Comparison of ENCODE assay signal across 10 cellular contexts in the genomic region with DNA sequence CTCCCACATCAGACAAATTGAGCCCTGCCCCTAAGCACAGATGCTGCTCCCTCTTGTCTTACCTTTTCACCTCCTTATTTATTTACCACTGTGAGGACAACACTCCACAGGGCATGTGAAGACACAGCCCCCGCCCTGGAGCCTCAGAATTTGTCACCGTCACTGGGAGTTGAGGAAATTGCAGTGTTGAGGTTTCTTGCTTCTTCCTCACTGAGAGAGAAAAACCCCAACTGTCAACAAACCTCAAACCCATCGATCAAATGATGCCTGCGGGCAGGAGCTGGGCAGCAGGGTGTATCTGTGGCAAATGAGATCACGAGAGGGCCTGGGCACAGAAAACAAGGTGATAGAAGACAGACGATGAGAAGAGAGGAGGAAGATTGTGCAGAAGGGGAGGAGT. TPM values are rescaled to one million over a fixed set of nuclear protein-coding genes. Genes with fewer than 3 reads are reported as not detected.
DNase-seq lines count a peak whose midpoint lies in the region; ATAC-seq and TF ChIP-seq lines count a peak whose summit lies in the region.
"Had no signal": no experiment of that assay in that cellular context is flagged by ENCODE, and none has a peak within 500 bp of the region (broad histone marks: within the 10 kb centered on the region; RNA-seq: fewer than 3 reads in every experiment).

No MANE protein-coding gene starts in this region.

- no peaks in the 10 kb centered on the region for H3K36me3 ChIP-seq in neuronal stem cell (replicated peaks in 1 of 2; ENCODE audit: control insufficient read depth in 2 of 2, insufficient read depth in 2 of 2, low read length in 2 of 2)
- H3K36me3 ChIP-seq in H7 (replicated peaks; ENCODE audit: control insufficient read depth, insufficient read depth, low read length), result no peaks in the 10 kb centered on the region

- H3K18ac ChIP-seq in neuronal stem cell (ENCODE audit: low read length) (peak overlapping the region; percentile 77), H9 (ENCODE audit: insufficient read length, low read depth, low read length) (no peak overlapping the region)

- H3K79me1 ChIP-seq in neuronal stem cell (ENCODE audit: low read depth, low read length), result no peaks in the 10 kb centered on the region
- no peaks in the 10 kb centered on the region for H3K79me1 ChIP-seq in H9 (ENCODE audit: insufficient read depth, low read depth, low read length, poor library complexity, severe bottlenecking)

- H3T11ph ChIP-seq in H9 (ENCODE audit: low read length), result no peak overlapping the region

- H3K4me1 ChIP-seq in neuronal stem cell (ENCODE audit: control insufficient read depth in 2 of 2, insufficient read depth in 1 of 2, low read depth in 1 of 2, low read length in 2 of 2) (peaks cover 3 to 5% of the 10 kb centered on the region in 2 donors), H9 (ENCODE audit: insufficient read depth, low read length) (no peaks in the 10 kb centered on the region; the same call in 1 of the 2 replicates)

- H3K79me2 ChIP-seq in H9 (ENCODE audit: insufficient read depth, low read length), result no peaks in the 10 kb centered on the region

- ATAC-seq in HG02852 (IDR thresholded peaks at IDR 0.05; ENCODE audit: unreplicated experiment), result no peak

- no peaks in the 10 kb centered on the region for H3K9me3 Mint-ChIP-seq in H9

- no peak overlapping the region for H2AFZ ChIP-seq in neuronal stem cell (ENCODE audit: low read length)
- no peak overlapping the region for H2AFZ ChIP-seq in H9 (ENCODE audit: low read length)

- H3K9ac ChIP-seq in neuronal stem cell (ENCODE audit: low read depth, low read length, poor library complexity), result no peak overlapping the region
- no peak overlapping the region for H3K9ac ChIP-seq in H9 (ENCODE audit: extremely low read depth, insufficient read length, low read length)

- H3K4me2 ChIP-seq in neuronal stem cell (ENCODE audit: insufficient read depth, low read length, poor library complexity, severe bottlenecking) (no peak overlapping the region), H9 (ENCODE audit: insufficient read depth, insufficient read length, low read length) (no peak overlapping the region)

- H2BK5ac ChIP-seq in neuronal stem cell (ENCODE audit: low read length) (no peak overlapping the region), H9 (ENCODE audit: insufficient read length, low read length) (no peak overlapping the region)

- H3K27ac ChIP-seq in neuronal stem cell (replicated peaks; ENCODE audit: low read length) (no peak overlapping the region), H9 (ENCODE audit: insufficient read length, low read depth, low read length) (no peak overlapping the region)

- H3K9me3 ChIP-seq in neuronal stem cell (replicated peaks in 1 of 2; ENCODE audit: control insufficient read depth in 2 of 2, insufficient read depth in 1 of 2, low read depth in 1 of 2, low read length in 2 of 2) (no peaks in the 10 kb centered on the region), H9 (ENCODE audit: control insufficient read depth, low read depth, low read length) (no peaks in the 10 kb centered on the region)

- peak overlapping the region; percentile 62 for H2BK15ac ChIP-seq in neuronal stem cell (ENCODE audit: low read length)
- H2BK15ac ChIP-seq in H9 (ENCODE audit: low read depth, low read length), result no peak overlapping the region

- H3K27me3 ChIP-seq in neuronal stem cell (ENCODE audit: control insufficient read depth in 3 of 3, insufficient read depth in 3 of 3, low read depth in 1 of 3, low read length in 3 of 3), result peaks cover 0 to 41% (median 2%) of the 10 kb centered on the region in 3 experiments
- H3K27me3 ChIP-seq in H7 (ENCODE audit: control insufficient read depth, insufficient read depth, low read length), result no peaks in the 10 kb centered on the region; the same call in 1 of the 2 replicates
- H3K27me3 ChIP-seq in H9 (ENCODE audit: insufficient read depth, low read length), result no peaks in the 10 kb centered on the region

- no peak overlapping the region for H3K56ac ChIP-seq in H9 (ENCODE audit: insufficient read length, low read depth, low read length)

- H3K23me2 ChIP-seq in H9 (ENCODE audit: insufficient read length, low read depth, low read length, poor library complexity, severe bottlenecking), result no peaks in the 10 kb centered on the region

- H4K20me1 ChIP-seq in H9 (ENCODE audit: control insufficient read depth, insufficient read depth, insufficient read length), result no peaks in the 10 kb centered on the region

- peak; percentile 84 for DNase-seq in GDM1 (lab: John Stamatoyannopoulos, UW)
- DNase-seq in NCI-H69 (lab: John Stamatoyannopoulos, UW), result peak; percentile 82
- peak; percentile 44 for DNase-seq in activated effector memory CD4-positive, alpha-beta T cell treated with Interleukin-2 at 50 U/mL for 16 hours
- DNase-seq in neuronal stem cell (ENCODE audit: low spot score), result no peak
- DNase-seq in H7, result no peak
- no peak for DNase-seq in H9
- DNase-seq in retina, result no peak
- DNase-seq: aorta had no signal

- H2AK5ac ChIP-seq in neuronal stem cell (ENCODE audit: low read depth, low read length) (no peak overlapping the region), H9 (ENCODE audit: insufficient read length, low read length) (no peak overlapping the region)

- H3K14ac ChIP-seq in neuronal stem cell (ENCODE audit: low read length) (no peak overlapping the region), H9 (ENCODE audit: insufficient read depth, low read length) (no peak overlapping the region)

- H4K8ac ChIP-seq in neuronal stem cell (ENCODE audit: low read depth, low read length) (no peak overlapping the region), H9 (replicated peaks; ENCODE audit: insufficient read length, low read depth, low read length) (no peak overlapping the region)

- no peak overlapping the region for H4K5ac ChIP-seq in H9 (ENCODE audit: insufficient read length, low read depth, low read length)

- H2BK20ac ChIP-seq in H9 (ENCODE audit: low read depth, low read length, poor library complexity, severe bottlenecking), result no peak overlapping the region

- no peak for TF ChIP-seq CTCF in H9 (conservative IDR thresholded peaks at IDR 0.05)

- peaks cover 8 to 12% of the 10 kb centered on the region in 2 experiments; a peak in 3 of 4 replicates for H3K4me1 Mint-ChIP-seq in H9

- H2BK120ac ChIP-seq in neuronal stem cell (ENCODE audit: low read depth, low read length), result peak overlapping the region; percentile 30
- no peak overlapping the region for H2BK120ac ChIP-seq in H9 (ENCODE audit: low read depth, low read length, poor library complexity, severe bottlenecking)

- no peaks in the 10 kb centered on the region for H3K36me3 Mint-ChIP-seq in H9 (ENCODE audit: insufficient read depth in 1 of 3, low read depth in 3 of 3)

- peaks cover 2% of the 10 kb centered on the region; the same call in 1 of the 2 replicates for H3K27me3 Mint-ChIP-seq in H9 (ENCODE audit: low read depth)

- H3K23ac ChIP-seq in neuronal stem cell (ENCODE audit: low read depth, low read length, poor library complexity) (no peak overlapping the region), H9 (ENCODE audit: insufficient read length, low read depth, low read length) (no peak overlapping the region)

- no peak overlapping the region for H3K27ac Mint-ChIP-seq in H9

- H3K4me3 Mint-ChIP-seq in H9, result no peak overlapping the region

- peak overlapping the region; percentile 1 for H2BK12ac ChIP-seq in neuronal stem cell (ENCODE audit: low read length)
- H2BK12ac ChIP-seq in H9 (ENCODE audit: insufficient read length, low read depth, low read length), result no peak overlapping the region

- H3K4me3 ChIP-seq in neuronal stem cell (ENCODE audit: low read length in 2 of 2) (no peak overlapping the region), H7 (ENCODE audit: insufficient read depth, low read depth, low read length) (no peak overlapping the region)

- no peak overlapping the region for H4K91ac ChIP-seq in neuronal stem cell (ENCODE audit: low read depth, low read length, poor library complexity)
- H4K91ac ChIP-seq in H9 (ENCODE audit: insufficient read length, low read depth, low read length), result no peak overlapping the region

- H3K4ac ChIP-seq in neuronal stem cell (ENCODE audit: low read length) (no peak overlapping the region), H9 (ENCODE audit: low read depth, low read length) (no peak overlapping the region)

- no CpG with 5 or more reads among the region's 6 CpGs for WGBS in neuronal stem cell (ENCODE audit: extremely low coverage in 2 of 2, insufficient read length in 2 of 2, insufficient replicate concordance in 1 of 2), 2 donors
- WGBS in H9 (ENCODE audit: extremely low coverage, insufficient read length, low lambda C conversion rate), result no CpG with 5 or more reads among the region's 6 CpGs

RNA-seq across cellular contexts. Expression of gene PLEKHG3, which starts 30.5 kb away (rescaled TPM):
- 66.9 TPM for polyA plus RNA-seq in neuronal stem cell (2013, experiment 1 of 2)
- polyA plus RNA-seq in neuronal stem cell (2013, experiment 2 of 2), result 64.7 TPM
- 36.7 and 47.0 TPM in 2 replicates for total RNA-seq in H7 (2014; rRNA removed; shearing (Covaris generic))
- 48.5 and 49.5 TPM in 2 replicates for total RNA-seq in H9 (2021)
- total RNA-seq: OCI-LY7 had no signal

Comparison
In these comparisons a context has a peak if more than half of its experiments do, and no peak if none do; other contexts are left out.
1. DNase-seq: peak in GDM1 (single experiment), NCI-H69 (single experiment) and activated effector memory CD4-positive, alpha-beta T cell treated with Interleukin-2 at 50 U/mL for 16 hours (single experiment); none in neuronal stem cell (single experiment), H7 (single experiment), H9 (single experiment) and retina (single experiment).